ENCODE assay signal across 8 cellular contexts in the genomic region with DNA sequence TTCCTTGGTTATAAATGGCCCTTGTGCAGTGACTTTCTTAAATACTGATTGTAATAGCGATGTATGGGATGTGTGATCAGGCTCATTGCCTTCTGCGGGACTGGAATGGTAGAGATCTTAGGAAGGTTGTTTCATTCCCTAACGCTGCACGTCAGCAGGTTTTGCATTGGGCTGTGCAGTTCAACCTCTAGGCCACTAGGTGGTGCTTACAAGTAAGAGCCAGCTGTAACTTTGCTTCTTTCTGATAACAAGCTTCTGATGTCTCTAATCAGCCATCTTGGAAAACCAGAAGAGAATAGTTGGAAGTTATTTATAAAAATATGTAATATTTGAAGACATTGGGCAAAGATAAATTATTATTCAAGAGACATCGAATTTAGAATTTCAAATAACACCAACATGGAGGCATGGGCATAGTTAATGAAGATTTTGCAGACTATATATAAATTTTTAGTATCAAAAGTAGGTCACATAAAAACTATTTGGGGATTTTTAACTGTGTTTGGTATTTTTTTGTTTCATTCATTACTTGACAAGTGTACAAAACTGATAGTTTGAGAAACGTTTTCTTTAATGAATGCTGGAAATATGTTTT.
DNase-seq lines count a peak whose midpoint lies in the region; ATAC-seq, FAIRE-seq and TF ChIP-seq lines count a peak whose summit lies in the region.

No MANE protein-coding gene starts in this region.

- H4K8ac ChIP-seq in H1 (ENCODE audit: extremely low read depth, insufficient read depth, low read length) (no peak overlapping the region), neuronal stem cell (ENCODE audit: low read depth, low read length) (no peak overlapping the region)

- FAIRE-seq in D721Med (lab: Jason Lieb, UNC) (peak; percentile 87), H1 (lab: Jason Lieb, UNC) (peak; percentile 78)

- no peaks in the 10 kb centered on the region for H3K23me2 ChIP-seq in H1 (ENCODE audit: low read depth, low read length)

- ATAC-seq in GM19043 (IDR thresholded peaks at IDR 0.05; ENCODE audit: low read depth, unreplicated experiment) (peak; percentile 90), HG03521 (IDR thresholded peaks at IDR 0.05; ENCODE audit: unreplicated experiment) (peak; percentile 48), HG03139 (IDR thresholded peaks at IDR 0.05; ENCODE audit: unreplicated experiment) (no peak)

- H2BK12ac ChIP-seq in H1 (ENCODE audit: low read depth, low read length) (no peak overlapping the region; the same call in 1 of the 2 replicates), neuronal stem cell (ENCODE audit: low read length) (no peak overlapping the region)

- H2BK5ac ChIP-seq in H1 (ENCODE audit: low read depth, low read length) (no peak overlapping the region), neuronal stem cell (ENCODE audit: low read length) (no peak overlapping the region)

- H3K56ac ChIP-seq in H1 (replicated peaks; ENCODE audit: insufficient read length, low read depth, low read length), result no peak overlapping the region

- H3K4me1 ChIP-seq in OCI-LY7 (ENCODE audit: insufficient read depth, low read length, poor library complexity, severe bottlenecking) (no peaks in the 10 kb centered on the region), H1 (replicated peaks in 1 of 4; ENCODE audit: control insufficient read depth in 3 of 4, insufficient read depth in 4 of 4, low read length in 3 of 4) (peaks cover 0 to 4% (median 0%) of the 10 kb centered on the region in 4 experiments; a peak in 2 of 7 replicates), neuronal stem cell (ENCODE audit: control insufficient read depth in 2 of 2, insufficient read depth in 1 of 2, low read depth in 1 of 2, low read length in 2 of 2) (no peaks in the 10 kb centered on the region)

- H3K79me2 ChIP-seq in OCI-LY7 (ENCODE audit: insufficient read depth, low read depth, low read length), result no peaks in the 10 kb centered on the region
- H3K79me2 ChIP-seq in H1 (ENCODE audit: control insufficient read depth in 1 of 2, insufficient read depth in 2 of 2, low read length in 2 of 2), result no peaks in the 10 kb centered on the region

- no peak overlapping the region for H4K5ac ChIP-seq in H1 (ENCODE audit: insufficient read length, low read depth, low read length)

- no peak overlapping the region for H3K14ac ChIP-seq in H1 (ENCODE audit: insufficient read length)
- H3K14ac ChIP-seq in neuronal stem cell (ENCODE audit: low read length), result no peak overlapping the region

- H2BK120ac ChIP-seq in H1 (replicated peaks; ENCODE audit: low read depth, low read length) (no peak overlapping the region), neuronal stem cell (ENCODE audit: low read depth, low read length) (no peak overlapping the region)

- intact Hi-C loops in OCI-LY7 (cut with micrococcal nuclease; ENCODE audit: unreplicated experiment), result no loop called here

- POLR2A ChIA-PET in OCI-LY7 (lab: Charles Lee), result interaction anchor here (0.6 kb wide), 1 partner anchor 395 kb away, joined by 3 read pairs; no protein-coding TSS in a partner anchor
- POLR2A ChIA-PET in H1 (lab: Charles Lee; ENCODE audit: partially characterized antibody), result no interaction called here

- H3K4ac ChIP-seq in H1 (replicated peaks; ENCODE audit: insufficient read length, low read depth, low read length), result no peak overlapping the region
- no peak overlapping the region for H3K4ac ChIP-seq in neuronal stem cell (ENCODE audit: low read length)

- no peak overlapping the region for H2BK20ac ChIP-seq in H1 (ENCODE audit: low read length)

- no peak overlapping the region for H3K23ac ChIP-seq in H1 (ENCODE audit: insufficient read length)
- no peak overlapping the region for H3K23ac ChIP-seq in neuronal stem cell (ENCODE audit: low read depth, low read length, poor library complexity)

- H2BK15ac ChIP-seq in H1 (ENCODE audit: low read length) (no peak overlapping the region), neuronal stem cell (ENCODE audit: low read length) (no peak overlapping the region)

- no peak overlapping the region for H3K18ac ChIP-seq in H1 (ENCODE audit: extremely low read depth, low read length)
- no peak overlapping the region for H3K18ac ChIP-seq in neuronal stem cell (ENCODE audit: low read length)

- no peak overlapping the region for H4K91ac ChIP-seq in H1 (replicated peaks; ENCODE audit: insufficient read length, low read length)
- H4K91ac ChIP-seq in neuronal stem cell (ENCODE audit: low read depth, low read length, poor library complexity), result no peak overlapping the region

- no peaks in the 10 kb centered on the region for H3K9me2 ChIP-seq in OCI-LY7 (ENCODE audit: insufficient read depth, low read length)

- H3K27me3 ChIP-seq in H1 (replicated peaks in 1 of 4; ENCODE audit: control insufficient read depth in 3 of 4, extremely low read depth in 1 of 4, insufficient read depth in 3 of 4, low read length in 3 of 4), result no peaks in the 10 kb centered on the region
- no peaks in the 10 kb centered on the region for H3K27me3 ChIP-seq in neuronal stem cell (ENCODE audit: control insufficient read depth in 3 of 3, insufficient read depth in 3 of 3, low read depth in 1 of 3, low read length in 3 of 3)

- no peak for TF ChIP-seq EP300 in H1 (IDR thresholded peaks at IDR 0.05; ENCODE audit: borderline replicate concordance in 1 of 2, low read depth in 2 of 2, low read length in 2 of 2)

- no peak overlapping the region for H3K4me2 ChIP-seq in OCI-LY7 (ENCODE audit: low read length)
- no peak overlapping the region for H3K4me2 ChIP-seq in H1 (ENCODE audit: insufficient read depth in 1 of 2, low read depth in 2 of 2, low read length in 2 of 2)
- H3K4me2 ChIP-seq in neuronal stem cell (ENCODE audit: insufficient read depth, low read length, poor library complexity, severe bottlenecking), result no peak overlapping the region

- TF ChIP-seq POLR2A in H1 (IDR thresholded peaks at IDR 0.05; ENCODE audit: control extremely low read depth in 1 of 2, low read depth in 2 of 2, low read length in 2 of 2), result no peak

- BruUV-seq in OCI-LY7 (replicated peaks; lab: Mats Ljungman, UMichigan), result no TSS peak

- H2AFZ ChIP-seq in OCI-LY7 (ENCODE audit: low read length) (no peak overlapping the region), H1 (ENCODE audit: low read length) (peak overlapping the region; percentile 86; the same call in 1 of the 2 replicates), neuronal stem cell (ENCODE audit: low read length) (peak overlapping the region; percentile 83)

- H4K20me1 ChIP-seq in OCI-LY7 (ENCODE audit: insufficient read depth, low read length) (no peaks in the 10 kb centered on the region), H1 (replicated peaks in 1 of 2; ENCODE audit: control insufficient read depth in 1 of 2, insufficient read depth in 2 of 2, low read length in 2 of 2) (no peaks in the 10 kb centered on the region)

- no peak overlapping the region for H3K4me3 ChIP-seq in OCI-LY7 (ENCODE audit: low read depth, low read length, poor library complexity, severe bottlenecking)
- no peak overlapping the region for H3K4me3 ChIP-seq in H1 (ENCODE audit: extremely low read depth in 1 of 4, insufficient read depth in 2 of 4, low read depth in 3 of 4, low read length in 4 of 4)
- H3K4me3 ChIP-seq in neuronal stem cell (ENCODE audit: low read length in 2 of 2), result no peak overlapping the region

- peak; percentile 49 for TF ChIP-seq CTCF in D721Med (IDR thresholded peaks at IDR 0.05; ENCODE audit: insufficient read depth, missing control alignments)
- peak; percentile 90 for TF ChIP-seq CTCF in OCI-LY7 (conservative IDR thresholded peaks at IDR 0.05; ENCODE audit: low read length)
- peak; percentile 59 to 92 (median 63) for TF ChIP-seq CTCF in H1 (IDR thresholded peaks at IDR 0.05; ENCODE audit: control extremely low read depth in 1 of 3, insufficient read depth in 1 of 3, low read depth in 1 of 3, low read length in 3 of 3)

- WGBS in H1 (ENCODE audit: extremely low coverage in 1 of 2, insufficient coverage in 1 of 2, insufficient read length in 1 of 2, insufficient replicate concordance in 2 of 2, low coverage in 1 of 2, low lambda C conversion rate in 2 of 2, missing lambda C conversion rate in 1 of 2), 2 experiments, result 43% methylated on average over 6 of the region's 6 CpGs; no CpG with 5 or more reads in 1 of the 2 experiments
- no CpG with 5 or more reads among the region's 6 CpGs for WGBS in neuronal stem cell (ENCODE audit: extremely low coverage in 2 of 2, insufficient read length in 2 of 2, insufficient replicate concordance in 1 of 2), 2 donors

- no peaks in the 10 kb centered on the region for H3K9me3 ChIP-seq in OCI-LY7 (ENCODE audit: low read length)
- H3K9me3 ChIP-seq in H1 (ENCODE audit: insufficient read depth in 2 of 2, low read depth in 1 of 2, low read length in 1 of 2), result no peaks in the 10 kb centered on the region
- no peaks in the 10 kb centered on the region for H3K9me3 ChIP-seq in neuronal stem cell (replicated peaks in 1 of 2; ENCODE audit: control insufficient read depth in 2 of 2, insufficient read depth in 1 of 2, low read depth in 1 of 2, low read length in 2 of 2)

- CTCF ChIA-PET in OCI-LY7 (lab: Charles Lee; ENCODE audit: unreplicated experiment) (no interaction called here), H1 (lab: Charles Lee; ENCODE audit: partially characterized antibody) (interaction anchor here (0.6 to 2.2 kb wide), 6 partner anchors 8 to 551 kb away, joined by 3 to 7 read pairs (median 3); no protein-coding TSS in a partner anchor)

- H3K27ac ChIP-seq in OCI-LY7 (ENCODE audit: low read depth, low read length, poor library complexity, severe bottlenecking) (no peak overlapping the region), H1 (ENCODE audit: low read depth, low read length) (no peak overlapping the region), neuronal stem cell (replicated peaks; ENCODE audit: low read length) (no peak overlapping the region)

- no peaks in the 10 kb centered on the region for H3K79me1 ChIP-seq in H1 (ENCODE audit: low read depth, low read length)
- no peaks in the 10 kb centered on the region for H3K79me1 ChIP-seq in neuronal stem cell (ENCODE audit: low read depth, low read length)

- no peak for DNase-seq in D721Med (ENCODE audit: insufficient read length, low spot score)
- peak; percentile 54 for DNase-seq in OCI-LY7 (ENCODE audit: low spot score)
- DNase-seq in H1 (ENCODE audit: low read depth in 1 of 2, low spot score in 2 of 2), result peak; percentile 47 to 72
- peak; percentile 21 for DNase-seq in neuronal stem cell (ENCODE audit: low spot score)
- DNase-seq in activated CD8-positive, alpha-beta memory T cell treated with anti-CD3 and anti-CD28 coated beads, Interleukin-2, amount 50 U/mL, for 4 hours, result no peak

- H2AK5ac ChIP-seq in H1 (ENCODE audit: low read depth, low read length), result no peak overlapping the region
- no peak overlapping the region for H2AK5ac ChIP-seq in neuronal stem cell (ENCODE audit: low read depth, low read length)

- H3K9ac ChIP-seq in H1 (replicated peaks in 1 of 4; ENCODE audit: extremely low read depth in 1 of 4, low read depth in 3 of 4, low read length in 3 of 4), result no peak overlapping the region
- no peak overlapping the region for H3K9ac ChIP-seq in neuronal stem cell (ENCODE audit: low read depth, low read length, poor library complexity)

- H3K36me3 ChIP-seq in OCI-LY7 (ENCODE audit: insufficient read depth, low read length), result no peaks in the 10 kb centered on the region
- H3K36me3 ChIP-seq in H1 (ENCODE audit: control insufficient read depth in 2 of 4, insufficient read depth in 4 of 4, low read length in 3 of 4), result no peaks in the 10 kb centered on the region
- no peaks in the 10 kb centered on the region for H3K36me3 ChIP-seq in neuronal stem cell (replicated peaks in 1 of 2; ENCODE audit: control insufficient read depth in 2 of 2, insufficient read depth in 2 of 2, low read length in 2 of 2)

- peak; percentile 82 to 85 for TF ChIP-seq RAD21 in H1 (IDR thresholded peaks at IDR 0.05 in 1 of 2, conservative IDR thresholded peaks at IDR 0.05 in 1 of 2; ENCODE audit: low read depth in 2 of 2, low read length in 2 of 2)

Comparison
In these comparisons a context has a peak if more than half of its experiments do, and no peak if none do; other contexts are left out.
1. DNase-seq: peak in OCI-LY7 (single experiment), H1 (2 of 2) and neuronal stem cell (single experiment); none in D721Med (single experiment) and activated CD8-positive, alpha-beta memory T cell treated with anti-CD3 and anti-CD28 coated beads, Interleukin-2, amount 50 U/mL, for 4 hours (single experiment).
2. Peak in every context shown above with its lines, with median percentiles within 50 percentile points of each other: CTCF ChIP-seq.